Comparison of ENCODE assay signal across 9 cellular contexts in the genomic region with DNA sequence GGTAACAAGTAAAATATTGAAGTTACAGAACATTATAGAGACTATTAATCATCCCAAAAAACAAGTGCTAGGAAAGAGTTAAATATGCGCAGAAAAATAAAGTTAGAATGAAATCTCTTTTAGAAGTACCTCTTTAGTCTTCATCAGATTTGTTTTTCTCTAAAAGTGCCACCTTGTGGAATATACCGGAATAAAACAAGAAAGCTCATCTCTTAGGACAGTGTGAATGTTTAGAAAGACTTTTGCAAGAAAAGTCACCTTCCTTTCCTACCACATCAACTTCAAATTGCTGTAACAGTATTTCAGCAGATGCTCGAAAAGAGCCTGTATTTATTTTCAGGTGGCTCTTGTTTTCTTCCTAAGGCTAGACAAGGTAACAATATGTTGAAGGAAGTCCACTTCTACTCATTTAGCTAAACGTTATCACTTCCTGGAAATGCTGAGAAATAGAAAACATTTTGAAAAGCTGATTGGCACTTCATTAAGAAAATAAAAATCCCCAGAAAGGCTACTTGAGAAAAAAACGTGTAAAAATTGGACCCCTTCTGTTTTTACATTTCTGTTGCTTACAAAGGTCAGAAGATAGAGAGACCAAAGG. TPM values are rescaled to one million over a fixed set of nuclear protein-coding genes. Genes with fewer than 3 reads are reported as not detected.
A peak's percentile ranks its signal among the peaks of the same experiment; 100 is the strongest.
DNase-seq lines count a peak whose midpoint lies in the region; ATAC-seq and TF ChIP-seq lines count a peak whose summit lies in the region.
"Had no signal": no experiment of that assay in that cellular context is flagged by ENCODE, and none has a peak within 500 bp of the region (broad histone marks: within the 10 kb centered on the region; RNA-seq: fewer than 3 reads in every experiment).

No MANE protein-coding gene starts in this region.

- no peaks in the 10 kb centered on the region for H3K27me3 ChIP-seq in lower lobe of right lung (ENCODE audit: low read depth)
- H3K27me3 ChIP-seq: BLaER1 had no signal

- no peaks in the 10 kb centered on the region for H3K9me3 ChIP-seq in lower lobe of right lung
- H3K9me3 ChIP-seq: BLaER1 had no signal

- DNase-seq in NCI-H1092 treated with DMSO at 0.1 percent for 48 hours (lab: John Stamatoyannopoulos, UW) (peak; percentile 9), NCI-H1092 (lab: John Stamatoyannopoulos, UW) (no peak), KG1 (lab: John Stamatoyannopoulos, UW) (peak; percentile 7), lower lobe of right lung (no peak), ecto neural progenitor cell (ENCODE audit: low spot score) (no peak)
- DNase-seq in activated naive CD8-positive, alpha-beta T cell treated with anti-CD3 and anti-CD28 coated beads, Interleukin-2, amount 10 ng/mL, durations not matched to agents 7 days and 5 days, result no peak
- no peak for DNase-seq in activated naive CD4-positive, alpha-beta T cell treated with Interleukin-2 at 50 U/mL for 16 hours

- intact Hi-C loops in lower lobe of right lung (cut with DNase I), result no loop called here

- no peak overlapping the region for H3K4me3 ChIP-seq in lower lobe of right lung
- H3K4me3 ChIP-seq: BLaER1 had no signal

- H3K9me3 Mint-ChIP-seq in activated naive CD8-positive, alpha-beta T cell treated with anti-CD3 and anti-CD28 coated beads, Interleukin-2, amount 10 ng/mL, durations not matched to agents 7 days and 5 days, result no peaks in the 10 kb centered on the region

- peak; percentile 40 for TF ChIP-seq CTCF in lower lobe of right lung (IDR thresholded peaks at IDR 0.05)

- no peak overlapping the region for H3K4me3 Mint-ChIP-seq in activated naive CD8-positive, alpha-beta T cell treated with anti-CD3 and anti-CD28 coated beads, Interleukin-2, amount 10 ng/mL, durations not matched to agents 7 days and 5 days

- H3K4me1 ChIP-seq in lower lobe of right lung, result no peaks in the 10 kb centered on the region
- H3K4me1 ChIP-seq: BLaER1 had no signal

- peak; percentile 67 for ATAC-seq in activated naive CD8-positive, alpha-beta T cell treated with anti-CD3 and anti-CD28 coated beads, Interleukin-2, amount 10 ng/mL, durations not matched to agents 7 days and 5 days (ENCODE audit: low read depth)
- peak; percentile 46 to 58 for ATAC-seq in lower lobe of right lung
- ATAC-seq in HG02623 (IDR thresholded peaks at IDR 0.05; ENCODE audit: unreplicated experiment), result no peak

- H3K27ac ChIP-seq in lower lobe of right lung, result no peak overlapping the region
- H3K27ac ChIP-seq: BLaER1 had no signal

- peak overlapping the region; percentile 34 for H3K27ac Mint-ChIP-seq in activated naive CD8-positive, alpha-beta T cell treated with anti-CD3 and anti-CD28 coated beads, Interleukin-2, amount 10 ng/mL, durations not matched to agents 7 days and 5 days

- POLR2A ChIA-PET in activated naive CD8-positive, alpha-beta T cell treated with anti-CD3 and anti-CD28 coated beads, Interleukin-2, amount 10 ng/mL, durations not matched to agents 7 days and 5 days (lab: Charles Lee), result interaction anchor here (0.9 kb wide), 1 partner anchor 20 kb away, joined by 3 read pairs; a partner anchor contains a TSS

- peaks cover 21% of the 10 kb centered on the region for H3K36me3 Mint-ChIP-seq in activated naive CD8-positive, alpha-beta T cell treated with anti-CD3 and anti-CD28 coated beads, Interleukin-2, amount 10 ng/mL, durations not matched to agents 7 days and 5 days

- peaks cover 9% of the 10 kb centered on the region for H3K4me1 Mint-ChIP-seq in activated naive CD8-positive, alpha-beta T cell treated with anti-CD3 and anti-CD28 coated beads, Interleukin-2, amount 10 ng/mL, durations not matched to agents 7 days and 5 days

- H3K36me3 ChIP-seq in lower lobe of right lung, result peaks cover 4% of the 10 kb centered on the region

- no peaks in the 10 kb centered on the region for H3K27me3 Mint-ChIP-seq in activated naive CD8-positive, alpha-beta T cell treated with anti-CD3 and anti-CD28 coated beads, Interleukin-2, amount 10 ng/mL, durations not matched to agents 7 days and 5 days

RNA-seq across cellular contexts. Expression of a gene that starts 19.8 kb away (rescaled TPM):
- total RNA-seq in activated naive CD8-positive, alpha-beta T cell treated with anti-CD3 and anti-CD28 coated beads, Interleukin-2, amount 10 ng/mL, durations not matched to agents 7 days and 5 days, result 10 to 100 TPM; 32.3 to 33.3 TPM
- total RNA-seq in lower lobe of right lung, result 22.8 TPM

Comparison
In these comparisons a context has a peak if more than half of its experiments do, and no peak if none do; other contexts are left out.
1. DNase-seq: peak in NCI-H1092 treated with DMSO at 0.1 percent for 48 hours (single experiment) and KG1 (single experiment); none in NCI-H1092 (single experiment), activated naive CD8-positive, alpha-beta T cell treated with anti-CD3 and anti-CD28 coated beads, Interleukin-2, amount 10 ng/mL, durations not matched to agents 7 days and 5 days (single experiment), lower lobe of right lung (single experiment), ecto neural progenitor cell (single experiment) and activated naive CD4-positive, alpha-beta T cell treated with Interleukin-2 at 50 U/mL for 16 hours (single experiment).